In genomic region chr19:46787331-46788100, GRCh38 we compare ENCODE assay signal across 1 cellular context.
TF ChIP-seq lines count a peak whose summit lies in the region.

No MANE protein-coding gene starts in this region.

TF ChIP-seq in HepG2, 621 proteins besides CTCF, POLR2A, EP300 and RAD21 (continued from another document and continues in another):
- TF ChIP-seq ZBTB39 (CRISPR knock-in tag; IDR thresholded peaks at IDR 0.05): 0 out of 2 replicates have a peak, but pooled peaks have one; percentile 43
- no peak for TF ChIP-seq HES4 (CRISPR knock-in tag; IDR thresholded peaks at IDR 0.05; ENCODE audit: borderline replicate concordance)
- no peak for TF ChIP-seq ZNF33B (CRISPR knock-in tag; IDR thresholded peaks at IDR 0.05)
- no peak for TF ChIP-seq TBX3 (IDR thresholded peaks at IDR 0.05; ENCODE audit: borderline replicate concordance)
- no peak for TF ChIP-seq FOXC1 (CRISPR knock-in tag; IDR thresholded peaks at IDR 0.05; ENCODE audit: borderline replicate concordance)
- no peak for TF ChIP-seq ZBED4 (CRISPR knock-in tag; IDR thresholded peaks at IDR 0.05; ENCODE audit: borderline replicate concordance)
- TF ChIP-seq MEF2D (CRISPR knock-in tag; IDR thresholded peaks at IDR 0.05): no peak
- TF ChIP-seq MAFF (IDR thresholded peaks at IDR 0.05; ENCODE audit: low read depth, low read length): no peak
- no peak for TF ChIP-seq ZNF740 (CRISPR knock-in tag; IDR thresholded peaks at IDR 0.05)
- no peak for TF ChIP-seq ATF6 (CRISPR knock-in tag; conservative IDR thresholded peaks at IDR 0.05)
- no peak for TF ChIP-seq NCOA5 (CRISPR knock-in tag; IDR thresholded peaks at IDR 0.05)
- TF ChIP-seq SMAD9 (CRISPR knock-in tag; IDR thresholded peaks at IDR 0.05): no peak
- no peak for TF ChIP-seq SP5 (CRISPR knock-in tag; IDR thresholded peaks at IDR 0.05; ENCODE audit: borderline replicate concordance, low read depth)
- TF ChIP-seq HOMEZ (CRISPR knock-in tag; IDR thresholded peaks at IDR 0.05; ENCODE audit: low read depth): no peak; the same call in 1 of the 2 replicates
- peak; percentile 20; the same call in 1 of the 2 replicates for TF ChIP-seq FOXP4 (CRISPR knock-in tag; IDR thresholded peaks at IDR 0.05)
- no peak for TF ChIP-seq TBL1XR1 (IDR thresholded peaks at IDR 0.05; ENCODE audit: borderline replicate concordance, low read length, partially characterized antibody)
- no peak for TF ChIP-seq ZBTB40 (IDR thresholded peaks at IDR 0.05)
- TF ChIP-seq ZBTB40 (CRISPR knock-in tag; IDR thresholded peaks at IDR 0.05): no peak
- TF ChIP-seq KLF12 (CRISPR knock-in tag; IDR thresholded peaks at IDR 0.05; ENCODE audit: borderline replicate concordance): no peak
- no peak for TF ChIP-seq ZNF251 (CRISPR knock-in tag; IDR thresholded peaks at IDR 0.05)
- TF ChIP-seq RXRA (CRISPR knock-in tag; IDR thresholded peaks at IDR 0.05): peak; percentile 38; the same call in 1 of the 2 replicates
- TF ChIP-seq CENPX (CRISPR knock-in tag; IDR thresholded peaks at IDR 0.05): no peak
- TF ChIP-seq HOXA9 (CRISPR knock-in tag; IDR thresholded peaks at IDR 0.05; ENCODE audit: borderline replicate concordance): no peak
- TF ChIP-seq HDAC6 (IDR thresholded peaks at IDR 0.05; ENCODE audit: low read depth, low read length): no peak
- TF ChIP-seq ZNF235 (CRISPR knock-in tag; IDR thresholded peaks at IDR 0.05; ENCODE audit: borderline replicate concordance): no peak; the same call in 1 of the 2 replicates
- TF ChIP-seq IRX3 (CRISPR knock-in tag; IDR thresholded peaks at IDR 0.05; ENCODE audit: borderline replicate concordance, low read depth): no peak
- TF ChIP-seq ZNF18 (CRISPR knock-in tag; IDR thresholded peaks at IDR 0.05; ENCODE audit: insufficient replicate concordance): peak; percentile 71
- no peak; the same call in 1 of the 2 replicates for TF ChIP-seq ZFP82 (CRISPR knock-in tag; IDR thresholded peaks at IDR 0.05; ENCODE audit: borderline replicate concordance)
- no peak for TF ChIP-seq RXRB (CRISPR knock-in tag; IDR thresholded peaks at IDR 0.05; ENCODE audit: borderline replicate concordance)
- TF ChIP-seq PLRG1 (conservative IDR thresholded peaks at IDR 0.05): no peak
- TF ChIP-seq HNRNPUL1 (IDR thresholded peaks at IDR 0.05; ENCODE audit: low read depth, low read length): no peak
- 0 out of 2 replicates have a peak, but pooled peaks have one; percentile 25 for TF ChIP-seq ZNF317 (CRISPR knock-in tag; IDR thresholded peaks at IDR 0.05)
- no peak for TF ChIP-seq ZNF484 (CRISPR knock-in tag; IDR thresholded peaks at IDR 0.05; ENCODE audit: borderline replicate concordance, low read depth)
- TF ChIP-seq CBX5 (CRISPR knock-in tag; IDR thresholded peaks at IDR 0.05; ENCODE audit: borderline replicate concordance): no peak
- TF ChIP-seq SP1 (IDR thresholded peaks at IDR 0.05): no peak
- TF ChIP-seq SP1 (CRISPR knock-in tag; IDR thresholded peaks at IDR 0.05): no peak
- no peak for TF ChIP-seq RFX5 (IDR thresholded peaks at IDR 0.05; ENCODE audit: low read depth, low read length)
- TF ChIP-seq ZZZ3 (CRISPR knock-in tag; IDR thresholded peaks at IDR 0.05; ENCODE audit: borderline replicate concordance): 0 out of 2 replicates have a peak, but pooled peaks have one; percentile 34
